ENCODE assay signal across 9 cellular contexts in the genomic region with DNA sequence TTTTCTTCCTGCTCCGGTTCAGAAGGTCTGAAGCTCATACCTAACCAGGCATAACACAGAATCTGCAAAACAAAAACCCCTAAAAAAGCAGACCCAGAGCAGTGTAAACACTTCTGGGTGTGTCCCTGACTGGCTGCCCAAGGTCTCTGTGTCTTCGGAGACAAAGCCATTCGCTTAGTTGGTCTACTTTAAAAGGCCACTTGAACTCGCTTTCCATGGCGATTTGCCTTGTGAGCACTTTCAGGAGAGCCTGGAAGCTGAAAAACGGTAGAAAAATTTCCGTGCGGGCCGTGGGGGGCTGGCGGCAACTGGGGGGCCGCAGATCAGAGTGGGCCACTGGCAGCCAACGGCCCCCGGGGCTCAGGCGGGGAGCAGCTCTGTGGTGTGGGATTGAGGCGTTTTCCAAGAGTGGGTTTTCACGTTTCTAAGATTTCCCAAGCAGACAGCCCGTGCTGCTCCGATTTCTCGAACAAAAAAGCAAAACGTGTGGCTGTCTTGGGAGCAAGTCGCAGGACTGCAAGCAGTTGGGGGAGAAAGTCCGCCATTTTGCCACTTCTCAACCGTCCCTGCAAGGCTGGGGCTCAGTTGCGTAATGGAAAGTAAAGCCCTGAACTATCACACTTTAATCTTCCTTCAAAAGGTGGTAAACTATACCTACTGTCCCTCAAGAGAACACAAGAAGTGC. TPM values are rescaled to one million over a fixed set of nuclear protein-coding genes. Genes with fewer than 3 reads are reported as not detected.
DNase-seq lines count a peak whose midpoint lies in the region; ATAC-seq lines count a peak whose summit lies in the region.
"Had no signal": no experiment of that assay in that cellular context is flagged by ENCODE, and none has a peak within 500 bp of the region (broad histone marks: within the 10 kb centered on the region; RNA-seq: fewer than 3 reads in every experiment).

No MANE protein-coding gene starts in this region.

- H3K4me3 ChIP-seq in skeletal muscle satellite cell (ENCODE audit: low read length) = peak overlapping the region; percentile 73

- peaks cover 6% of the 10 kb centered on the region in 2 donors for H3K36me3 Mint-ChIP-seq in activated naive CD4-positive, alpha-beta T cell treated with anti-CD3 and anti-CD28 coated beads, Interleukin-2, amount 50 U/mL, for 72 hours

- H3K27me3 ChIP-seq in skeletal muscle satellite cell (ENCODE audit: control insufficient read depth, insufficient read depth, low read length) = no peaks in the 10 kb centered on the region

- peaks cover 0 to 3% of the 10 kb centered on the region in 2 donors for H3K9me3 Mint-ChIP-seq in activated naive CD4-positive, alpha-beta T cell treated with anti-CD3 and anti-CD28 coated beads, Interleukin-2, amount 50 U/mL, for 72 hours
- H3K9me3 Mint-ChIP-seq: stimulated activated naive CD8-positive, alpha-beta T cell treated with anti-CD3 and anti-CD28 coated beads, Interleukin-15, Interleukin-2, amounts not matched to agents 100 ng/mL and 50 ng/mL, for 24 hours had no signal

- peak overlapping the region; percentile 96 for H3K9ac ChIP-seq in skeletal muscle satellite cell (ENCODE audit: low read depth, low read length)

- H3K27ac Mint-ChIP-seq in activated naive CD4-positive, alpha-beta T cell treated with anti-CD3 and anti-CD28 coated beads, Interleukin-2, amount 50 U/mL, for 72 hours = no peak overlapping the region
- H3K27ac Mint-ChIP-seq: stimulated activated naive CD8-positive, alpha-beta T cell treated with anti-CD3 and anti-CD28 coated beads, Interleukin-15, Interleukin-2, amounts not matched to agents 100 ng/mL and 50 ng/mL, for 24 hours had no signal

- peak in 1 of 2 donors; percentile 8 for ATAC-seq in activated naive CD4-positive, alpha-beta T cell treated with anti-CD3 and anti-CD28 coated beads, Interleukin-2, amount 50 U/mL, for 72 hours
- ATAC-seq in GM19351 (IDR thresholded peaks at IDR 0.05; ENCODE audit: unreplicated experiment) (no peak), GM19463 (IDR thresholded peaks at IDR 0.05; ENCODE audit: unreplicated experiment) (no peak)

- peak overlapping the region; percentile 94 for H3K4me2 ChIP-seq in skeletal muscle satellite cell (ENCODE audit: low read length)

- no peaks in the 10 kb centered on the region for H3K9me3 ChIP-seq in skeletal muscle satellite cell (replicated peaks; ENCODE audit: low read length)

- peaks cover 35% of the 10 kb centered on the region for H3K36me3 ChIP-seq in skeletal muscle satellite cell (ENCODE audit: insufficient read depth, low read length)

- H3K4me1 ChIP-seq in skeletal muscle satellite cell (ENCODE audit: control insufficient read depth, insufficient read depth, low read length) = peaks cover 45% of the 10 kb centered on the region

- DNase-seq in AML-193 (lab: John Stamatoyannopoulos, UW) (peak; percentile 62 to 65), HCEC 1CT (peak; percentile 67), RKO (ENCODE audit: low spot score) (peak; percentile 74), hippocampal formation (lab: John Stamatoyannopoulos, UW) (peak; percentile 55 to 63)
- DNase-seq in activated naive CD4-positive, alpha-beta T cell treated with anti-CD3 and anti-CD28 coated beads, Interleukin-2, amount 50 U/mL, for 72 hours (ENCODE audit: low spot score in 2 of 2) = peak; percentile 64 to 70

RNA-seq across cellular contexts. Expression of a gene that starts 0.7 kb away (rescaled TPM):
- over 10,000 TPM in 1 of 2 donors, 1,000 to 10,000 TPM in 1; 7,127 to 16,609 TPM for total RNA-seq in activated naive CD4-positive, alpha-beta T cell treated with anti-CD3 and anti-CD28 coated beads, Interleukin-2, amount 50 U/mL, for 72 hours
- 6,738 and 7,377 TPM in 2 replicates for total RNA-seq in skeletal muscle satellite cell (2012; rRNA removed)

RNA-seq across cellular contexts. Expression of a gene that starts 26.7 kb away (rescaled TPM):
- total RNA-seq in activated naive CD4-positive, alpha-beta T cell treated with anti-CD3 and anti-CD28 coated beads, Interleukin-2, amount 50 U/mL, for 72 hours = 10 to 100 TPM; 74.3 to 93.2 TPM
- total RNA-seq in skeletal muscle satellite cell (2012; rRNA removed) = 92.8 and 102 TPM in 2 replicates

RNA-seq across cellular contexts. Expression of a gene that starts 60.0 kb away (rescaled TPM):
- total RNA-seq in activated naive CD4-positive, alpha-beta T cell treated with anti-CD3 and anti-CD28 coated beads, Interleukin-2, amount 50 U/mL, for 72 hours = 10 to 100 TPM; 66.6 to 90.4 TPM
- total RNA-seq in skeletal muscle satellite cell (2012; rRNA removed) = 40.0 and 50.7 TPM in 2 replicates
